8 cellular contexts compared by ENCODE assay signal in the genomic region with DNA sequence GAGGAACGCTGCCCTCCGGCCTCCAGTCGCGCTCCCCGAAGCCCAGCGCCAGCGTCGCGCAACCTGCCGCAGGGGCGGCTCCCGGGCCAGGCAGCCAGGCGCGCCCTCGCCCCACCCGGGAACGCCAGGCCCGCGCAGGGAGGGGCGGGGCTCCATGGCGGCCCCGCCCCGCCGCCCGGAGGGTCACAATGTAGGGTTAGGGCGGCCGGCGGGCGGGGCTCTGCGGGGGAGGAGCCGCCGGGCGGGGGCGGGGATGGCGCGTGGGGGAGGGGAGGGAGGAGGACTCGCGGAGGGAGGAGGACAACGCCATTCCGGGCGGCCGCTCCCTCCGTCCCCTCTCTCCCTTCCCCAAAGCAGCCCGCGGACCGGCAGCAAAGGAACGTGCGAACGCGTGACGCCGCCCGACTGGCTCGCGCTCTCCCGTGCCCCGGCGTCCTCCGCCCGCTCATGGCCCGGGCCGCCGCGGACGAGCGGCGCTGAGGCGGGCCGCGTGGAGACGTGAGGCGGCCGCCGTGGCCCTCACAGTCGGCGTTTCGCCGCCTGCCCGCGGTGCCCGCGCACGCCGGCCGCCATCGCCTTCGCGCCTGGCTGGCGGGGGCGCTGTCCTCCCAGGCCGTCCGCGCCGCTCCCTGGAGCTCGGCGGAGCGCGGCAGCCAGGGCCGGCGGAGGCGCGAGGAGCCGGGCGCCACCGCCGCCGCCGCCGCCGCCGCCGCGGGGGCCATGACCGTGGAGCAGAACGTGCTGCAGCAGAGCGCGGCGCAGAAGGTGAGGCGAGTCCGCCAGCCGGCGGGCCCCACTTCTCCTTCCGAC. TPM values are rescaled to one million over a fixed set of nuclear protein-coding genes. Genes with fewer than 3 reads are reported as not detected.
A peak's percentile ranks its signal among the peaks of the same experiment; 100 is the strongest.
DNase-seq lines count a peak whose midpoint lies in the region; ATAC-seq and TF ChIP-seq lines count a peak whose summit lies in the region.

USP25 (plus strand) TSS at position 309 of the 810 bp plus-strand sequence; CDS start at position 721, 412 bp downstream.

- POLR2A ChIA-PET in activated CD8-positive, alpha-beta T cell treated with anti-CD3 and anti-CD28 coated beads for 36 hours (lab: Charles Lee), result interaction anchor here (1.1 to 1.5 kb wide), 2 partner anchors 20 to 31 kb away, joined by 3 to 5 read pairs; no protein-coding TSS in a partner anchor

- H3K9me3 Mint-ChIP-seq in CD14-positive monocyte, result no peaks in the 10 kb centered on the region
- H3K9me3 Mint-ChIP-seq in activated CD8-positive, alpha-beta T cell treated with anti-CD3 and anti-CD28 coated beads for 36 hours, result no peaks in the 10 kb centered on the region

- no peaks in the 10 kb centered on the region for H3K27me3 Mint-ChIP-seq in CD14-positive monocyte (ENCODE audit: low read depth in 3 of 3)
- H3K27me3 Mint-ChIP-seq in activated CD8-positive, alpha-beta T cell treated with anti-CD3 and anti-CD28 coated beads for 36 hours, result peaks cover 2% of the 10 kb centered on the region

- CTCF ChIA-PET in activated CD8-positive, alpha-beta T cell treated with anti-CD3 and anti-CD28 coated beads for 36 hours (lab: Charles Lee), result interaction anchor here (0.6 to 1.1 kb wide), 2 partner anchors 91 to 97 kb away, joined by 3 to 5 read pairs; no protein-coding TSS in a partner anchor

- H3K4me1 ChIP-seq in ectodermal cell (ENCODE audit: control insufficient read depth, insufficient read depth, low read length) (peaks cover 12% of the 10 kb centered on the region), lung (ENCODE audit: control insufficient read depth in 2 of 2, insufficient read depth in 2 of 2, low read length in 2 of 2) (peaks cover 2 to 7% of the 10 kb centered on the region in 2 donors)

- H3K4me3 ChIP-seq in ectodermal cell (ENCODE audit: insufficient read depth, low read depth, low read length) (peak within 1 kb of the TSS; percentile 63), lung (peak within 1 kb of the TSS; percentile 98)

- no peaks in the 10 kb centered on the region for H3K36me3 Mint-ChIP-seq in CD14-positive monocyte
- peaks cover 3% of the 10 kb centered on the region for H3K36me3 Mint-ChIP-seq in activated CD8-positive, alpha-beta T cell treated with anti-CD3 and anti-CD28 coated beads for 36 hours (ENCODE audit: low read depth)

- peak within 1 kb of the TSS; percentile 88 to 92 (median 91) for H3K27ac Mint-ChIP-seq in CD14-positive monocyte
- H3K27ac Mint-ChIP-seq in activated CD8-positive, alpha-beta T cell treated with anti-CD3 and anti-CD28 coated beads for 36 hours, result peak within 1 kb of the TSS; percentile 90

- no peak for TF ChIP-seq CTCF in CD14-positive monocyte (IDR thresholded peaks at IDR 0.05)
- no peak for TF ChIP-seq CTCF in activated CD8-positive, alpha-beta T cell treated with anti-CD3 and anti-CD28 coated beads for 36 hours (IDR thresholded peaks at IDR 0.05)
- no peak for TF ChIP-seq CTCF in lung (IDR thresholded peaks at IDR 0.05; ENCODE audit: control extremely low read depth, extremely low read depth)

- H3K27ac ChIP-seq in ectodermal cell (ENCODE audit: insufficient read depth, low read depth, low read length, poor library complexity, severe bottlenecking), result peak within 1 kb of the TSS; percentile 81
- peak within 1 kb of the TSS; percentile 97 to 99 for H3K27ac ChIP-seq in lung (ENCODE audit: low read depth in 1 of 2, low read length in 1 of 2)

- H3K9me3 ChIP-seq in ectodermal cell (ENCODE audit: control insufficient read depth, low read length) (no peaks in the 10 kb centered on the region), lung (ENCODE audit: control insufficient read depth in 2 of 2, insufficient read depth in 1 of 2, low read length in 1 of 2) (no peaks in the 10 kb centered on the region)

- H3K4me3 Mint-ChIP-seq in CD14-positive monocyte, result peak within 1 kb of the TSS; percentile 86 to 95
- peak within 1 kb of the TSS; percentile 94 for H3K4me3 Mint-ChIP-seq in activated CD8-positive, alpha-beta T cell treated with anti-CD3 and anti-CD28 coated beads for 36 hours

- H3K4me1 Mint-ChIP-seq in CD14-positive monocyte, result peaks cover 30% of the 10 kb centered on the region
- peaks cover 19% of the 10 kb centered on the region for H3K4me1 Mint-ChIP-seq in activated CD8-positive, alpha-beta T cell treated with anti-CD3 and anti-CD28 coated beads for 36 hours (ENCODE audit: low read depth)

- intact Hi-C loops in CD14-positive monocyte (cut with micrococcal nuclease), result loop anchor here (2.0 to 5.0 kb wide), 3 partner anchors 43 to 1348 kb away; partner anchors contain the start of gene HSPA13 (in 1 of the 2)
- intact Hi-C loops in activated CD8-positive, alpha-beta T cell treated with anti-CD3 and anti-CD28 coated beads for 36 hours (cut with micrococcal nuclease), result loop anchor here (5.0 to 10.0 kb wide), 4 partner anchors 67 to 1345 kb away; partner anchors contain the start of gene HSPA13

- ATAC-seq in GM19351 (IDR thresholded peaks at IDR 0.05; ENCODE audit: unreplicated experiment) (peak; percentile 69), HG03469 (IDR thresholded peaks at IDR 0.05; ENCODE audit: unreplicated experiment) (peak; percentile 43), lung (ENCODE audit: insufficient read depth, low FRiP score) (peak; percentile 98)
- ATAC-seq in activated CD8-positive, alpha-beta T cell treated with anti-CD3 and anti-CD28 coated beads for 36 hours, result peak; percentile 79

- H3K27me3 ChIP-seq in ectodermal cell (ENCODE audit: control insufficient read depth, insufficient read depth, low read length, poor library complexity, severe bottlenecking), result peaks cover 11% of the 10 kb centered on the region
- no peaks in the 10 kb centered on the region for H3K27me3 ChIP-seq in lung (ENCODE audit: control insufficient read depth, insufficient read depth)

- 0% methylated on average over 119 to 123 of the region's 123 CpGs for WGBS in ectodermal cell, 2 experiments
- 0% methylated on average over 43 to 121 of the region's 123 CpGs for WGBS in lung, 2 donors

- no peaks in the 10 kb centered on the region for H3K36me3 ChIP-seq in ectodermal cell (ENCODE audit: control insufficient read depth, insufficient read depth, low read length)
- no peaks in the 10 kb centered on the region for H3K36me3 ChIP-seq in lung (ENCODE audit: control insufficient read depth in 2 of 2, insufficient read depth in 2 of 2, low read length in 2 of 2)

- DNase-seq in CD14-positive monocyte (ENCODE audit: low spot score), result peak; percentile 87
- peak; percentile 62 for DNase-seq in NCI-H82 treated with DMSO at 0.1 percent for 48 hours (lab: John Stamatoyannopoulos, UW; ENCODE audit: unreplicated experiment)
- DNase-seq in activated CD8-positive, alpha-beta T cell treated with anti-CD3 and anti-CD28 coated beads for 36 hours, result peak; percentile 80
- peak; percentile 93 for DNase-seq in lung (ENCODE audit: low spot score)
- peak; percentile 87 to 89 (median 87) for DNase-seq in stimulated activated CD4-positive, alpha-beta T cell treated with anti-CD3 and anti-CD28 coated beads, TNF-alpha, amount 100 ng/mL, for 4 hours (ENCODE audit: low read depth in 3 of 3)

RNA-seq across cellular contexts. Expression of gene USP25, which starts in this region (rescaled TPM):
- 1 to 10 TPM; 7.2 to 9.6 TPM for polyA plus RNA-seq in CD14-positive monocyte
- 10 to 100 TPM; 34.1 to 34.6 TPM for total RNA-seq in activated CD8-positive, alpha-beta T cell treated with anti-CD3 and anti-CD28 coated beads for 36 hours
- 18.1 TPM for polyA plus RNA-seq in ectodermal cell (2013, experiment 1 of 4)
- 16.4 TPM for polyA plus RNA-seq in ectodermal cell (2013, experiment 2 of 4)
- polyA plus RNA-seq in ectodermal cell (2013, experiment 3 of 4), result 15.4 TPM
- polyA plus RNA-seq in ectodermal cell (2013, experiment 4 of 4), result 19.5 TPM
- total RNA-seq in lung, result 100 to 1,000 TPM in 1 of 2 donors, 10 to 100 TPM in 1; 47.2 to 148 TPM
- 10 to 100 TPM; 14.6 to 17.0 TPM for polyA plus RNA-seq in lung

Comparison
In these comparisons a context has a peak if more than half of its experiments do, and no peak if none do; other contexts are left out.
1. Peak in every context shown above with its lines: DNase-seq, ATAC-seq, H3K4me3 ChIP-seq and H3K27ac ChIP-seq.
2. ATAC-seq: peak in every context shown above with its lines; median percentile 98 in lung; 79 in activated CD8-positive, alpha-beta T cell treated with anti-CD3 and anti-CD28 coated beads for 36 hours; 69 in GM19351; 43 in HG03469.